16 cellular contexts compared by ENCODE assay signal in the genomic region with DNA sequence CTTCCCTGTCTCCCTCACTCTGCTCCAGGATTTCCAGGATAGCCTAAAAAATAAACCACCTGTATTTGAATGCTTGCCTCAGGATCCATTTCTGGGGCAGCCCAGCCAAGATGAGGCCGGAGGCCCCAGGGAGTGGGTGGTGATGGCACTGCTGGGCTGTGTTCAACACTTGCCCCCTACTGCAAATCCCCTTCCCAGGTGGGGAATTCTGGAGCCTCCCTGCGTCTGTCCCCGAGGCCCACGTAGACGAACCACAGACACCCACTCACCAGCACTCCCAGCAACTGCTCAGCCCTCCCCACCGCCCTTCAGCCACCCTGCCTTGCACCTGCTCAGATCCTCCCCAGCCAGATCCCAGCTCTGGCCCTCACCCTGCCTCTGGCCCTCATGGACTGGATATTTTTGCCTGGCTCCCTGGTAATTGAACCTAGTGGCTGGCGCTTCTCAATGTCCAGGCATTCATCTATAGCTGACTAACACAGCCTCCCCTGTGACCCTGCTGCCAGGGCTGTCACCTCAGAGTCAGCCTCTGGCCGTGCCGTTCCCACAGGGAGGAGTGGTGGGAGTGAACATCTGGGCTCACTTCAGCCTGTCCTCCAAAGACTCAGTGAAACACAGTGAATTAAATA. TPM values are rescaled to one million over a fixed set of nuclear protein-coding genes. Genes with fewer than 3 reads are reported as not detected.
A peak's percentile ranks its signal among the peaks of the same experiment; 100 is the strongest.
DNase-seq lines count a peak whose midpoint lies in the region; ATAC-seq and TF ChIP-seq lines count a peak whose summit lies in the region.
"Had no signal": no experiment of that assay in that cellular context is flagged by ENCODE, and none has a peak within 500 bp of the region (broad histone marks: within the 10 kb centered on the region; RNA-seq: fewer than 3 reads in every experiment).

No MANE protein-coding gene starts in this region.

- peak overlapping the region; percentile 8 for H3K4me3 Mint-ChIP-seq in natural killer cell treated with Interleukin-12 subunit alpha and Interleukin-12 subunit beta and Interleukin-15 and Interleukin-18, amount 100 ng/mL, for 72 hours
- H3K4me3 Mint-ChIP-seq in natural killer cell (no peak overlapping the region), neural crest cell (no peak overlapping the region)
- H3K4me3 Mint-ChIP-seq in stimulated activated memory B cell treated with anti-CD40 and anti-IgM and Interleukin-4, amounts not matched to agents 10 μg/mL and 1 μg/mL and 100 μg/mL, for 72 hours, result no peak overlapping the region

- no peak overlapping the region for H3K4me3 ChIP-seq in adipocyte (ENCODE audit: low read length)
- no peak overlapping the region for H3K4me3 ChIP-seq in left lung
- H3K4me3 ChIP-seq in ascending aorta, result no peak overlapping the region

- H3K27me3 Mint-ChIP-seq in natural killer cell treated with Interleukin-12 subunit alpha and Interleukin-12 subunit beta and Interleukin-15 and Interleukin-18, amount 100 ng/mL, for 72 hours, result no peaks in the 10 kb centered on the region
- H3K27me3 Mint-ChIP-seq in natural killer cell (ENCODE audit: low read depth in 2 of 2) (peaks cover 3 to 9% of the 10 kb centered on the region in 2 donors), neural crest cell (ENCODE audit: low read depth) (peaks cover 3% of the 10 kb centered on the region)
- H3K27me3 Mint-ChIP-seq in stimulated activated memory B cell treated with anti-CD40 and anti-IgM and Interleukin-4, amounts not matched to agents 10 μg/mL and 1 μg/mL and 100 μg/mL, for 72 hours, result peaks cover 12% of the 10 kb centered on the region

- no peaks in the 10 kb centered on the region for H3K36me3 ChIP-seq in adipocyte (ENCODE audit: control insufficient read depth, insufficient read depth, low read length, severe bottlenecking)
- H3K36me3 ChIP-seq in left lung, result no peaks in the 10 kb centered on the region
- H3K36me3 ChIP-seq in ascending aorta, result no peaks in the 10 kb centered on the region

- no peaks in the 10 kb centered on the region for H3K9me3 Mint-ChIP-seq in natural killer cell treated with Interleukin-12 subunit alpha and Interleukin-12 subunit beta and Interleukin-15 and Interleukin-18, amount 100 ng/mL, for 72 hours
- no peaks in the 10 kb centered on the region for H3K9me3 Mint-ChIP-seq in natural killer cell
- no peaks in the 10 kb centered on the region for H3K9me3 Mint-ChIP-seq in neural crest cell
- no peaks in the 10 kb centered on the region for H3K9me3 Mint-ChIP-seq in stimulated activated memory B cell treated with anti-CD40 and anti-IgM and Interleukin-4, amounts not matched to agents 10 μg/mL and 1 μg/mL and 100 μg/mL, for 72 hours

- H3K27me3 ChIP-seq in adipocyte (replicated peaks; ENCODE audit: control insufficient read depth, insufficient read depth, low read length) (no peaks in the 10 kb centered on the region), left lung (peaks cover 0 to 14% of the 10 kb centered on the region in 2 donors), ascending aorta (no peaks in the 10 kb centered on the region)

- H3K4me1 ChIP-seq in adipocyte (ENCODE audit: control insufficient read depth, insufficient read depth, low read length) (peaks cover 43% of the 10 kb centered on the region), left lung (no peaks in the 10 kb centered on the region), ascending aorta (peaks cover 0 to 11% of the 10 kb centered on the region in 2 donors)

- no peaks in the 10 kb centered on the region for H3K36me3 Mint-ChIP-seq in natural killer cell treated with Interleukin-12 subunit alpha and Interleukin-12 subunit beta and Interleukin-15 and Interleukin-18, amount 100 ng/mL, for 72 hours
- H3K36me3 Mint-ChIP-seq in natural killer cell (no peaks in the 10 kb centered on the region), neural crest cell (ENCODE audit: low read depth) (no peaks in the 10 kb centered on the region)
- no peaks in the 10 kb centered on the region for H3K36me3 Mint-ChIP-seq in stimulated activated memory B cell treated with anti-CD40 and anti-IgM and Interleukin-4, amounts not matched to agents 10 μg/mL and 1 μg/mL and 100 μg/mL, for 72 hours

- no peak for TF ChIP-seq CTCF in natural killer cell (IDR thresholded peaks at IDR 0.05)
- TF ChIP-seq CTCF in neural crest cell (conservative IDR thresholded peaks at IDR 0.05), result no peak
- no peak for TF ChIP-seq CTCF in left lung (IDR thresholded peaks at IDR 0.05)
- no peak for TF ChIP-seq CTCF in ascending aorta (IDR thresholded peaks at IDR 0.05)

- no peak for DNase-seq in natural killer cell treated with Interleukin-12 subunit alpha and Interleukin-12 subunit beta and Interleukin-15 and Interleukin-18, amount 100 ng/mL, for 72 hours (ENCODE audit: low spot score)
- DNase-seq in natural killer cell (no peak), adipocyte (ENCODE audit: low read depth) (no peak), neural crest cell (ENCODE audit: low read depth, low spot score) (no peak), left lung (no peak), posterior cingulate gyrus (no peak), ascending aorta (ENCODE audit: low spot score in 2 of 2) (no peak)
- DNase-seq: GOT3, KBM-7, NCI-H1105 treated with DMSO at 0.1 percent for 48 hours, NCI-H187 treated with DMSO at 0.1 percent for 48 hours, NCI-H446 treated with DMSO at 0.1 percent for 48 hours, NCI-H748 treated with DMSO at 0.1 percent for 48 hours, PC-3 had no signal

- intact Hi-C loops in natural killer cell (cut with micrococcal nuclease) (no loop called here), left lung (cut with DNase I) (no loop called here), posterior cingulate gyrus (cut with DNase I) (no loop called here), ascending aorta (cut with DNase I) (no loop called here)

- H3K27ac ChIP-seq in left lung, result no peak overlapping the region
- H3K27ac ChIP-seq in ascending aorta, result no peak overlapping the region

- ATAC-seq in natural killer cell treated with Interleukin-12 subunit alpha and Interleukin-12 subunit beta and Interleukin-15 and Interleukin-18, amount 100 ng/mL, for 72 hours, result no peak
- no peak for ATAC-seq in natural killer cell
- no peak for ATAC-seq in stimulated activated memory B cell treated with anti-CD40 and anti-IgM and Interleukin-4, amounts not matched to agents 10 μg/mL and 1 μg/mL and 100 μg/mL, for 72 hours
- ATAC-seq in left lung, result no peak
- ATAC-seq: PC-3 had no signal

- peaks cover 18 to 24% of the 10 kb centered on the region in 2 donors for H3K4me1 Mint-ChIP-seq in natural killer cell treated with Interleukin-12 subunit alpha and Interleukin-12 subunit beta and Interleukin-15 and Interleukin-18, amount 100 ng/mL, for 72 hours (ENCODE audit: low read depth in 2 of 2)
- H3K4me1 Mint-ChIP-seq in natural killer cell, result peaks cover 0 to 25% of the 10 kb centered on the region in 2 donors
- peaks cover 7% of the 10 kb centered on the region for H3K4me1 Mint-ChIP-seq in neural crest cell
- H3K4me1 Mint-ChIP-seq in stimulated activated memory B cell treated with anti-CD40 and anti-IgM and Interleukin-4, amounts not matched to agents 10 μg/mL and 1 μg/mL and 100 μg/mL, for 72 hours, result peaks cover 33% of the 10 kb centered on the region

- peak overlapping the region; percentile 37 for H3K9ac ChIP-seq in adipocyte (ENCODE audit: low read length)

- H3K27ac Mint-ChIP-seq in natural killer cell treated with Interleukin-12 subunit alpha and Interleukin-12 subunit beta and Interleukin-15 and Interleukin-18, amount 100 ng/mL, for 72 hours, result peak overlapping the region in 1 of 2 donors; percentile 75
- peak overlapping the region in 1 of 2 donors; percentile 29 for H3K27ac Mint-ChIP-seq in natural killer cell
- peak overlapping the region; percentile 96 for H3K27ac Mint-ChIP-seq in neural crest cell (ENCODE audit: unreplicated experiment)
- H3K27ac Mint-ChIP-seq in stimulated activated memory B cell treated with anti-CD40 and anti-IgM and Interleukin-4, amounts not matched to agents 10 μg/mL and 1 μg/mL and 100 μg/mL, for 72 hours, result peak overlapping the region; percentile 20

- H3K9me3 ChIP-seq in adipocyte (ENCODE audit: control insufficient read depth, low read length) (no peaks in the 10 kb centered on the region), left lung (no peaks in the 10 kb centered on the region), ascending aorta (no peaks in the 10 kb centered on the region)

RNA-seq across cellular contexts. Expression of a gene that starts 17.1 kb away (rescaled TPM):
- not detected for total RNA-seq in natural killer cell treated with Interleukin-12 subunit alpha and Interleukin-12 subunit beta and Interleukin-15 and Interleukin-18, amount 100 ng/mL, for 72 hours
- not detected for total RNA-seq in natural killer cell
- total RNA-seq in neural crest cell, result not detected in 2 replicates
- total RNA-seq in left lung, result not detected
- total RNA-seq in ascending aorta, result not detected
- total RNA-seq: M059J, PC-3 had no signal

RNA-seq across cellular contexts. Expression of a gene that starts 28.8 kb away (rescaled TPM):
- 1 to 10 TPM in 1 of 2 donors, under 1 TPM in 1; 0.95 to 2.0 TPM for total RNA-seq in natural killer cell treated with Interleukin-12 subunit alpha and Interleukin-12 subunit beta and Interleukin-15 and Interleukin-18, amount 100 ng/mL, for 72 hours
- total RNA-seq in natural killer cell, result not detected
- total RNA-seq in neural crest cell, result not detected in 2 replicates
- total RNA-seq in left lung, result not detected
- total RNA-seq in ascending aorta, result not detected
- total RNA-seq: M059J, PC-3 had no signal

RNA-seq across cellular contexts. Expression of a gene that starts 52.8 kb away (rescaled TPM):
- total RNA-seq in natural killer cell treated with Interleukin-12 subunit alpha and Interleukin-12 subunit beta and Interleukin-15 and Interleukin-18, amount 100 ng/mL, for 72 hours, result 100 to 1,000 TPM in 1 of 2 donors, 10 to 100 TPM in 1; 45.7 to 103 TPM
- total RNA-seq in natural killer cell, result 100 to 1,000 TPM; 120 to 150 (median 129) TPM
- 29.5 and 31.4 TPM in 2 replicates for total RNA-seq in neural crest cell
- total RNA-seq in left lung, result 10 to 100 TPM; 53.2 to 56.3 TPM
- 44.9 TPM for total RNA-seq in ascending aorta
